ENCODE assay signal across 1 cellular context in the genomic region with DNA sequence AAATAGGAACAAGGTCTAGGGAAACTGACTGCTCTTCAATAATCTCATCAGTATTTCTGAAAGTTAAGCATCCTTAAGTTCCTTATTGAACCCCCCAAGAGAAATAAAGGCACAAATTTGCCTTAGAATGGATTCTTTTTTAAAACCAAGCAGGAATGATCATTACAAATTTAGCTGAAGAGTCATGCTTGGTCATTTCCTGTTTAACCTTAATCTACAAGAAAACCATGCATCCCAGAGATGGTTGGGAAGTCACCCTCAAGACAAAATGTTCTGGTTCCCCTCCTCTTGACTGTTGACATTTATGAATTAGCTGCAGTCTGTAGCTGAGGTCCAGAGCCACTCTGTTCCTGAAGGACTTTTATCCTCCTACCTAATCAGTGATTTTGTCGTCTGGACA.
TF ChIP-seq lines count a peak whose summit lies in the region.

No MANE protein-coding gene starts in this region.

TF ChIP-seq in SK-N-SH, 30 proteins besides CTCF, POLR2A, EP300 and RAD21:
- no peak for TF ChIP-seq REST (IDR thresholded peaks at IDR 0.05; ENCODE audit: low read depth, low read length)
